In genomic region chr1:76784502-76784901, GRCh38 we compare ENCODE assay signal across 27 cellular contexts.
"Had no signal": no experiment of that assay in that cellular context is flagged by ENCODE, and none has a peak within 500 bp of the region (broad histone marks: within the 10 kb centered on the region; RNA-seq: fewer than 3 reads in every experiment).

No MANE protein-coding gene starts in this region.

- ATAC-seq: stimulated activated effector memory CD8-positive, alpha-beta T cell treated with anti-CD3 and anti-CD28 coated beads, Interleukin-12 subunit alpha, Interleukin-12 subunit beta, amount 100 ng/mL, for 72 hours; stimulated activated memory B cell treated with anti-CD40 and anti-IgM and Interleukin-4, amounts not matched to agents 10 μg/mL and 1 μg/mL and 100 μg/mL, for 72 hours; stimulated activated naive B cell treated with anti-CD40 and anti-IgM and Interleukin-4, amounts not matched to agents 10 μg/mL and 1 μg/mL and 100 μg/mL, for 72 hours; stimulated activated naive CD8-positive, alpha-beta T cell treated with anti-CD3 and anti-CD28 coated beads, Interleukin-15, amount 100 ng/mL, for 72 hours; stimulated activated naive CD8-positive, alpha-beta T cell treated with anti-CD3 and anti-CD28 coated beads, Interleukin-15, Interleukin-2, amounts not matched to agents 100 U/mL and 50 U/mL, for 24 hours; upper lobe of right lung had no signal

- H3K4me3 ChIP-seq: stomach, suprapubic skin, testis, thoracic aorta, thyroid gland, tibial artery, tibial nerve, transverse colon, upper lobe of left lung, upper lobe of right lung, uterus, vagina had no signal

- DNase-seq: stimulated activated CD4-positive, alpha-beta T cell treated with anti-CD3 and anti-CD28 coated beads, Interleukin-2, amount 100 ng/mL, for 48 hours; stimulated activated CD4-positive, alpha-beta T cell treated with anti-CD3 and anti-CD28 coated beads, Interleukin-4, amount 100 ng/mL, for 1 hour; stimulated activated CD4-positive, alpha-beta T cell treated with anti-CD3 and anti-CD28 coated beads, Interleukin-4, amount 100 ng/mL, for 24 hours; stimulated activated CD4-positive, alpha-beta T cell treated with anti-CD3 and anti-CD28 coated beads, Interleukin-4, amount 100 ng/mL, for 4 hours; stimulated activated CD8-positive, alpha-beta memory T cell treated with anti-CD3 and anti-CD28 coated beads, Interleukin-4, amount 100 ng/mL, for 48 hours; stimulated activated naive B cell treated with anti-CD40 and anti-IgM and Interleukin-4, amounts not matched to agents 10 μg/mL and 1 μg/mL and 100 μg/mL, for 72 hours; stimulated activated naive CD4-positive, alpha-beta T cell; stimulated activated naive CD4-positive, alpha-beta T cell treated with Interleukin-2 at 50 U/mL for 16 hours; stimulated activated naive CD8-positive, alpha-beta T cell treated with anti-CD3 and anti-CD28 coated beads, Interleukin-15, amount 100 ng/mL, for 72 hours; stimulated activated naive CD8-positive, alpha-beta T cell treated with anti-CD3 and anti-CD28 coated beads, Interleukin-15, Interleukin-2, amounts not matched to agents 100 U/mL and 50 U/mL, for 24 hours; stomach; substantia nigra; testis; thyroid gland; tibial artery; transverse colon; trophoblast cell; upper lobe of left lung; upper lobe of right lung; uterus had no signal

- H3K9me3 ChIP-seq: stomach, testis, thoracic aorta, thyroid gland, tibial artery, transverse colon, upper lobe of left lung, upper lobe of right lung, uterus, vagina had no signal

- H3K27ac ChIP-seq: stomach, suprapubic skin, testis, thoracic aorta, thyroid gland, tibial artery, tibial nerve, transverse colon, upper lobe of left lung, upper lobe of right lung, uterus, vagina had no signal

- H3K27me3 ChIP-seq: stomach, suprapubic skin, testis, thyroid gland, tibial artery, tibial nerve, transverse colon, upper lobe of left lung, upper lobe of right lung, uterus, vagina had no signal

- H3K4me1 ChIP-seq: stomach, suprapubic skin, testis, thyroid gland, tibial artery, transverse colon, upper lobe of left lung, upper lobe of right lung, uterus, vagina had no signal

- H3K36me3 ChIP-seq: stomach, suprapubic skin, thoracic aorta, thyroid gland, tibial artery, tibial nerve, transverse colon, upper lobe of left lung, upper lobe of right lung, uterus, vagina had no signal

- FAIRE-seq: urothelium cell line had no signal
